ENCODE assay signal across 22 cellular contexts in the genomic region with DNA sequence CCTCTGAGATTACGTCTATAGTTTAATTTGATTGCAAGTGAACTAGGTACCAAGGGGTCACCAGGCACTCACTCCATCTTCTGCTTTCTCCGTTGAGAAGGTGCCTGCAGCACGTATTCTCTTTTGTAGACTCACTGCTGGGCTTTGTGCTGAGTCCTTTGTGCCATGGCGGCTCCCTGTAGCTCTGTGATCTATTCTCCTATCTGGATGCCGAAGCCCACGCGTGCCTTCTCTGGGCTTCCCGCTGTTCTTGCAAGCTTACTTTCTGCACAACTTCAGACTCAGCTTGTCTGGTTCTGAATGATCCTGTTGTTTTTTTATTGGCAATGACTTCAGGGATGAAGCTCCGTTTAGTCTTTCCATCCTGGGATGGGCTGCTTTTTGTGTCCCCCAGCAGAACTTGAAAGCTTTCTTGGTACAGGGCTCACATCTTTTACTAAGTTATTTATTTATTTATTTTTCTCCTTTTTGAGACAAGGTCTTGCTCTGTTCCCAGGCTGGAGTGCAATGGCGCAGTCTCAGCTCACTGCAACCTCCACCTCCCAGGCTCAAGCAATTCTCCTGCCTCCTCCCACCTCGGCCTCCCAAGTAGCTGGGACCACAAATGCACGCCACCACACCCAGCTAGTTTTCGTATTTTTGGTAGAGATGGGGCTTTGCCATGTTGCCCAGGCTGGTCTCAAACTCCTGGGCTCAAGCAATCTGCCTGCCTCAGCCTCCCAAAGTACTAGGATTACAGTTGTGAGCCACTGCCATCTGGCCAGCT.
"Had no signal": no experiment of that assay in that cellular context is flagged by ENCODE, and none has a peak within 500 bp of the region (broad histone marks: within the 10 kb centered on the region; RNA-seq: fewer than 3 reads in every experiment).

No MANE protein-coding gene starts in this region.

- H3K4me3 Mint-ChIP-seq: activated CD4-positive, alpha-beta memory T cell treated with anti-CD3 and anti-CD28 coated beads for 36 hours; activated CD4-positive, alpha-beta T cell treated with anti-CD3 and anti-CD28 coated beads for 36 hours; activated CD8-positive, alpha-beta memory T cell treated with anti-CD3 and anti-CD28 coated beads, Interleukin-2, amount 10 ng/mL, durations not matched to agents 7 days and 5 days; activated naive CD8-positive, alpha-beta T cell treated with anti-CD3 and anti-CD28 coated beads for 36 hours; activated T-cell treated with anti-CD3 and anti-CD28 coated beads, Interleukin-2, amount 50 U/mL, for 4 hours; brain; immature natural killer cell; naive B cell had no signal

- H3K27ac ChIP-seq: SK-N-MC, VCaP had no signal

- H3K9me3 Mint-ChIP-seq: activated CD4-positive, alpha-beta memory T cell treated with anti-CD3 and anti-CD28 coated beads for 36 hours; activated naive CD8-positive, alpha-beta T cell treated with anti-CD3 and anti-CD28 coated beads for 36 hours; activated T-cell treated with anti-CD3 and anti-CD28 coated beads, Interleukin-2, amount 50 U/mL, for 4 hours; immature natural killer cell had no signal

- H3K4me3 ChIP-seq: SK-N-MC had no signal

- ATAC-seq: activated CD4-positive, alpha-beta T cell treated with anti-CD3 and anti-CD28 coated beads for 36 hours; activated CD8-positive, alpha-beta memory T cell treated with anti-CD3 and anti-CD28 coated beads, Interleukin-2, amount 10 ng/mL, durations not matched to agents 7 days and 5 days; activated T-cell treated with anti-CD3 and anti-CD28 coated beads, Interleukin-2, amount 50 U/mL, for 4 hours; right cardiac atrium; stimulated activated naive CD8-positive, alpha-beta T cell treated with anti-CD3 and anti-CD28 coated beads, Interleukin-15, Interleukin-2, amounts not matched to agents 100 U/mL and 50 U/mL, for 24 hours had no signal

- H3K27ac Mint-ChIP-seq: activated CD4-positive, alpha-beta memory T cell treated with anti-CD3 and anti-CD28 coated beads for 36 hours; activated CD4-positive, alpha-beta T cell treated with anti-CD3 and anti-CD28 coated beads for 36 hours; activated CD8-positive, alpha-beta memory T cell treated with anti-CD3 and anti-CD28 coated beads, Interleukin-2, amount 10 ng/mL, durations not matched to agents 7 days and 5 days; activated naive CD8-positive, alpha-beta T cell treated with anti-CD3 and anti-CD28 coated beads for 36 hours; brain; immature natural killer cell had no signal

- DNase-seq: activated CD4-positive, alpha-beta memory T cell treated with anti-CD3 and anti-CD28 coated beads for 36 hours; activated CD4-positive, alpha-beta T cell treated with anti-CD3 and anti-CD28 coated beads for 36 hours; activated CD8-positive, alpha-beta memory T cell treated with anti-CD3 and anti-CD28 coated beads, Interleukin-2, amount 10 ng/mL, durations not matched to agents 7 days and 5 days; activated gamma-delta T cell; activated naive CD8-positive, alpha-beta T cell treated with anti-CD3 and anti-CD28 coated beads for 36 hours; activated T-cell treated with anti-CD3 and anti-CD28 coated beads, Interleukin-2, amount 50 U/mL, for 4 hours; amygdala; central memory CD4-positive, alpha-beta T cell; cortex of kidney; effector CD8-positive, alpha-beta T cell; foreskin fibroblast; immature natural killer cell; mammary epithelial cell; naive B cell; small intestine; stimulated activated naive CD8-positive, alpha-beta T cell treated with anti-CD3 and anti-CD28 coated beads, Interleukin-15, Interleukin-2, amounts not matched to agents 100 U/mL and 50 U/mL, for 24 hours; T-helper 1 cell; trophoblast cell had no signal

- H3K4me1 Mint-ChIP-seq: activated CD4-positive, alpha-beta T cell treated with anti-CD3 and anti-CD28 coated beads for 36 hours; activated CD8-positive, alpha-beta memory T cell treated with anti-CD3 and anti-CD28 coated beads, Interleukin-2, amount 10 ng/mL, durations not matched to agents 7 days and 5 days; activated naive CD8-positive, alpha-beta T cell treated with anti-CD3 and anti-CD28 coated beads for 36 hours; immature natural killer cell had no signal

- H3K36me3 Mint-ChIP-seq: activated CD4-positive, alpha-beta memory T cell treated with anti-CD3 and anti-CD28 coated beads for 36 hours; activated CD8-positive, alpha-beta memory T cell treated with anti-CD3 and anti-CD28 coated beads, Interleukin-2, amount 10 ng/mL, durations not matched to agents 7 days and 5 days; activated naive CD8-positive, alpha-beta T cell treated with anti-CD3 and anti-CD28 coated beads for 36 hours; brain; naive B cell had no signal
